9 cellular contexts compared by ENCODE assay signal in the genomic region with DNA sequence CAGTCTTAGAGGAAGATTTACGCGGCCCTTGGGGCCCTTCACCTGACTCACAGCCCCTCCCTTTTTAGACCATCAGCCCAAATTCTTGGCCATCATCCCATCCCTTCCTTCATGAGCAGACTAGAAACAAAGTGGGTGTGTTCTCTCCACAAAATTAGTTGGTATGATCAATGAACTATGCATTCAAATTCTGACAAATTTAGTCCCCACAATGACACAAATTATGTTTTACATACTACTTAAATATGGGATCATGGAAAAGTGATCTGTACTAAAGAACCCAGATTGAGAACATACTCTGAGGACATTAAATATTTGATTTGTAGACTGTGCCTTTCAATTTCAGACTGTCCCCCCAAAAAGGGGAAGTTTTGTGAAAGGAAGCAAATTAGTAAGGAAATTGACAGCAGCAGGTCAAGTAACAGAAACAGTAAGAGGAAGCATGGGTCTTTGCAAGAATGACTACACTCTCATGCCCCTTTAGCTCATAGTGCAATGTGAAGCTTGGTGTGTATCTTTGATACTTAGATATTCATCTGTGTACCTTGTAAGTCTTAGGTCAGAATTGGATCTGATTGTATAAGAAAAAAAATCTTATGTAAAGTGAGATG. TPM values are rescaled to one million over a fixed set of nuclear protein-coding genes. Genes with fewer than 3 reads are reported as not detected.
DNase-seq lines count a peak whose midpoint lies in the region; ATAC-seq and TF ChIP-seq lines count a peak whose summit lies in the region.
"Had no signal": no experiment of that assay in that cellular context is flagged by ENCODE, and none has a peak within 500 bp of the region (broad histone marks: within the 10 kb centered on the region; RNA-seq: fewer than 3 reads in every experiment).

No MANE protein-coding gene starts in this region.

- no peak for TF ChIP-seq POLR2A in GM18505 (IDR thresholded peaks at IDR 0.05; ENCODE audit: borderline replicate concordance, extremely low read depth, insufficient read depth, insufficient read length)
- TF ChIP-seq POLR2A in NB4 (IDR thresholded peaks at IDR 0.05; ENCODE audit: extremely low read depth, insufficient read length): no peak
- no peak for TF ChIP-seq POLR2A in Peyer's patch (IDR thresholded peaks at IDR 0.05)

- peaks cover 28% of the 10 kb centered on the region for H3K4me1 Mint-ChIP-seq in activated CD4-positive, alpha-beta memory T cell treated with anti-CD3 and anti-CD28 coated beads, Interleukin-2, amount 10 ng/mL, durations not matched to agents 7 days and 5 days

- no peak overlapping the region for H3K4me3 Mint-ChIP-seq in activated CD4-positive, alpha-beta memory T cell treated with anti-CD3 and anti-CD28 coated beads, Interleukin-2, amount 10 ng/mL, durations not matched to agents 7 days and 5 days

- no peak overlapping the region for H3K27ac Mint-ChIP-seq in activated CD4-positive, alpha-beta memory T cell treated with anti-CD3 and anti-CD28 coated beads, Interleukin-2, amount 10 ng/mL, durations not matched to agents 7 days and 5 days

- no peaks in the 10 kb centered on the region for H4K20me1 ChIP-seq in MM.1S (ENCODE audit: insufficient read depth, low read length)

- H3K4me2 ChIP-seq in MM.1S (ENCODE audit: low read depth, low read length): no peak overlapping the region

- CTCF ChIA-PET in activated CD4-positive, alpha-beta memory T cell treated with anti-CD3 and anti-CD28 coated beads, Interleukin-2, amount 10 ng/mL, durations not matched to agents 7 days and 5 days (lab: Charles Lee): interaction anchor here (5.1 kb wide), 1 partner anchor 12 kb away, joined by 79 read pairs; no protein-coding TSS in a partner anchor

- H3K27ac ChIP-seq in muscle layer of duodenum (ENCODE audit: low read length) (peak overlapping the region; percentile 27), MM.1S (ENCODE audit: low read length) (no peak overlapping the region), Peyer's patch (peak overlapping the region in 2 of 4 donors; percentile 24 to 95)

- no peaks in the 10 kb centered on the region for H3K27me3 Mint-ChIP-seq in activated CD4-positive, alpha-beta memory T cell treated with anti-CD3 and anti-CD28 coated beads, Interleukin-2, amount 10 ng/mL, durations not matched to agents 7 days and 5 days

- no peak overlapping the region for H3K9ac ChIP-seq in MM.1S (ENCODE audit: low read length)

- no peaks in the 10 kb centered on the region for H3K27me3 ChIP-seq in muscle layer of duodenum (ENCODE audit: low read depth, low read length)
- H3K27me3 ChIP-seq in MM.1S (replicated peaks; ENCODE audit: insufficient read depth, low read length): no peaks in the 10 kb centered on the region
- H3K27me3 ChIP-seq in Peyer's patch: no peaks in the 10 kb centered on the region

- H3K9me3 Mint-ChIP-seq in activated CD4-positive, alpha-beta memory T cell treated with anti-CD3 and anti-CD28 coated beads, Interleukin-2, amount 10 ng/mL, durations not matched to agents 7 days and 5 days: no peaks in the 10 kb centered on the region

- H3K9me3 ChIP-seq in muscle layer of duodenum (ENCODE audit: control insufficient read depth in 1 of 2, low read length in 2 of 2): no peaks in the 10 kb centered on the region
- H3K9me3 ChIP-seq in MM.1S (replicated peaks; ENCODE audit: insufficient read depth, low read length): no peaks in the 10 kb centered on the region
- no peaks in the 10 kb centered on the region for H3K9me3 ChIP-seq in Peyer's patch

- no peaks in the 10 kb centered on the region for H3K9me2 ChIP-seq in MM.1S (replicated peaks; ENCODE audit: insufficient read depth, low read length)

- H3K36me3 ChIP-seq in muscle layer of duodenum (ENCODE audit: control insufficient read depth in 1 of 2, insufficient read depth in 2 of 2, low read length in 2 of 2): no peaks in the 10 kb centered on the region
- no peaks in the 10 kb centered on the region for H3K36me3 ChIP-seq in MM.1S (replicated peaks; ENCODE audit: insufficient read depth, low read length)
- no peaks in the 10 kb centered on the region for H3K36me3 ChIP-seq in Peyer's patch

- TF ChIP-seq CTCF in NB4 (IDR thresholded peaks at IDR 0.05; ENCODE audit: low read depth, low read length): no peak
- no peak for TF ChIP-seq CTCF in MM.1S (IDR thresholded peaks at IDR 0.05; ENCODE audit: low read length)
- TF ChIP-seq CTCF in Peyer's patch (IDR thresholded peaks at IDR 0.05): no peak

- intact Hi-C loops in left cardiac atrium (cut with DNase I): no loop called here

- ATAC-seq in GM18505 (IDR thresholded peaks at IDR 0.05; ENCODE audit: unreplicated experiment) (peak; percentile 38), HG02623 (IDR thresholded peaks at IDR 0.05; ENCODE audit: unreplicated experiment) (peak; percentile 32), left cardiac atrium (no peak)

- peaks cover 7% of the 10 kb centered on the region for H3K36me3 Mint-ChIP-seq in activated CD4-positive, alpha-beta memory T cell treated with anti-CD3 and anti-CD28 coated beads, Interleukin-2, amount 10 ng/mL, durations not matched to agents 7 days and 5 days (ENCODE audit: low read depth)

- H3K4me3 ChIP-seq in NB4 (ENCODE audit: low read depth, low read length): no peak overlapping the region
- no peak overlapping the region for H3K4me3 ChIP-seq in muscle layer of duodenum (ENCODE audit: low read depth in 1 of 2, low read length in 2 of 2)
- H3K4me3 ChIP-seq in MM.1S (ENCODE audit: low read length): no peak overlapping the region
- H3K4me3 ChIP-seq in Peyer's patch: no peak overlapping the region

- peaks cover 15% of the 10 kb centered on the region for H3K79me2 ChIP-seq in MM.1S (ENCODE audit: low read length)

- peak; percentile 80 for DNase-seq in NB4 (ENCODE audit: low read depth)
- no peak for DNase-seq in activated CD4-positive, alpha-beta memory T cell treated with anti-CD3 and anti-CD28 coated beads, Interleukin-2, amount 10 ng/mL, durations not matched to agents 7 days and 5 days
- DNase-seq in MM.1S: no peak
- no peak for DNase-seq in Peyer's patch
- no peak for DNase-seq in left cardiac atrium
- DNase-seq: midbrain had no signal

- H3K4me1 ChIP-seq in muscle layer of duodenum (ENCODE audit: control insufficient read depth in 1 of 2, insufficient read depth in 2 of 2, low read length in 2 of 2) (peaks cover 10 to 22% of the 10 kb centered on the region in 2 donors), MM.1S (ENCODE audit: low read length) (peaks cover 17% of the 10 kb centered on the region), Peyer's patch (peaks cover 0 to 21% (median 6%) of the 10 kb centered on the region in 4 donors)

- H3F3A ChIP-seq in MM.1S (ENCODE audit: insufficient read depth, low read length): peaks cover 18% of the 10 kb centered on the region

- no peak overlapping the region for H2AFZ ChIP-seq in MM.1S (ENCODE audit: low read length)

- POLR2A ChIA-PET in activated CD4-positive, alpha-beta memory T cell treated with anti-CD3 and anti-CD28 coated beads, Interleukin-2, amount 10 ng/mL, durations not matched to agents 7 days and 5 days (lab: Charles Lee): interaction anchor here (1.6 to 4.0 kb wide), 2 partner anchors 9 to 10 kb away, joined by 10 to 141 read pairs; no protein-coding TSS in a partner anchor

RNA-seq across cellular contexts. Expression of a gene that starts 2.2 kb away (rescaled TPM):
- 10 to 100 TPM; 39.2 to 45.2 TPM for total RNA-seq in activated CD4-positive, alpha-beta memory T cell treated with anti-CD3 and anti-CD28 coated beads, Interleukin-2, amount 10 ng/mL, durations not matched to agents 7 days and 5 days
- 10 to 100 TPM; 16.5 to 50.3 (median 21.2) TPM for total RNA-seq in Peyer's patch
- total RNA-seq in left cardiac atrium: 10 to 100 TPM; 67.1 to 83.4 TPM

Comparison
In these comparisons a context has a peak if more than half of its experiments do, and no peak if none do; other contexts are left out.
1. ATAC-seq: peak in GM18505 (single experiment) and HG02623 (single experiment); none in left cardiac atrium (0 of 2).